14 cellular contexts compared by ENCODE assay signal in genomic region chr7:116674508-116675173, GRCh38. TPM values are rescaled to one million over a fixed set of nuclear protein-coding genes. Genes with fewer than 3 reads are reported as not detected.
DNase-seq lines count a peak whose midpoint lies in the region; ATAC-seq and TF ChIP-seq lines count a peak whose summit lies in the region.
"Had no signal": no experiment of that assay in that cellular context is flagged by ENCODE, and none has a peak within 500 bp of the region (broad histone marks: within the 10 kb centered on the region; RNA-seq: fewer than 3 reads in every experiment).

No MANE protein-coding gene starts in this region.

- H3K9me2 ChIP-seq in PC-3 (replicated peaks; ENCODE audit: low read length), result no peaks in the 10 kb centered on the region

- peak overlapping the region; percentile 85 for H3K4me2 ChIP-seq in PC-3 (ENCODE audit: low read length)

- intact Hi-C loops in PC-3 (cut with micrococcal nuclease) (loop anchor here (1.0 to 10.0 kb wide), 4 partner anchors 18 to 150 kb away; partner anchors contain the start of gene CAV1), left colon (cut with DNase I, micrococcal nuclease) (no loop called here), left ventricle myocardium superior (cut with micrococcal nuclease) (no loop called here)

- POLR2A ChIA-PET in PC-3 (lab: Charles Lee; ENCODE audit: unreplicated experiment), result interaction anchor here (0.5 to 0.8 kb wide), 4 partner anchors 34 to 1950 kb away, joined by 3 to 4 read pairs (median 4); no protein-coding TSS in a partner anchor

- H3K9me3 ChIP-seq in PC-3 (ENCODE audit: low read length), result no peaks in the 10 kb centered on the region

- peak overlapping the region; percentile 25; the same call in 1 of the 2 replicates for H2AFZ ChIP-seq in PC-3 (ENCODE audit: low read length)

- peaks cover 50% of the 10 kb centered on the region for H3K4me1 ChIP-seq in PC-3 (ENCODE audit: insufficient read depth, low read length)

- H3K27ac ChIP-seq in PC-3 (ENCODE audit: low read length) (peak overlapping the region; percentile 93), epithelial cell of prostate (peak overlapping the region; percentile 91)

- H3K4me3 ChIP-seq in PC-3 (ENCODE audit: low read length), result peak overlapping the region; percentile 99

- ATAC-seq in PC-3, result peak; percentile 21
- no peak for ATAC-seq in left colon
- ATAC-seq in left ventricle myocardium superior, result no peak
- ATAC-seq: naive thymus-derived CD4-positive, alpha-beta T cell had no signal

- H3K4me3 Mint-ChIP-seq in osteocyte (ENCODE audit: unreplicated experiment), result peak overlapping the region; percentile 88
- H3K4me3 Mint-ChIP-seq: activated CD4-positive, alpha-beta T cell treated with anti-CD3 and anti-CD28 coated beads, Interleukin-2, amount 10 ng/mL, durations not matched to agents 24 days and 14 days; activated naive CD4-positive, alpha-beta T cell treated with anti-CD3 and anti-CD28 coated beads, Interleukin-2, amount 10 ng/mL, durations not matched to agents 7 days and 5 days; naive thymus-derived CD4-positive, alpha-beta T cell had no signal

- CTCF ChIA-PET in PC-3 (lab: Charles Lee), result interaction anchor here (0.6 to 1.2 kb wide), 3 partner anchors 33 to 93 kb away, joined by 3 to 5 read pairs (median 3); no protein-coding TSS in a partner anchor

- H3K27me3 Mint-ChIP-seq in osteocyte (ENCODE audit: unreplicated experiment), result no peaks in the 10 kb centered on the region

- H3K36me3 ChIP-seq in PC-3 (ENCODE audit: low read depth, low read length), result no peaks in the 10 kb centered on the region

- TSS peak; percentile 82 for BruUV-seq in PC-3 (replicated peaks; lab: Mats Ljungman, UMichigan)

- peak overlapping the region; percentile 89 for H3K27ac Mint-ChIP-seq in osteocyte (ENCODE audit: unreplicated experiment)
- H3K27ac Mint-ChIP-seq: activated CD4-positive, alpha-beta T cell treated with anti-CD3 and anti-CD28 coated beads, Interleukin-2, amount 10 ng/mL, durations not matched to agents 24 days and 14 days; activated naive CD4-positive, alpha-beta T cell treated with anti-CD3 and anti-CD28 coated beads, Interleukin-2, amount 10 ng/mL, durations not matched to agents 7 days and 5 days; naive thymus-derived CD4-positive, alpha-beta T cell had no signal

- no peaks in the 10 kb centered on the region for H3K36me3 Mint-ChIP-seq in osteocyte (ENCODE audit: unreplicated experiment)
- H3K36me3 Mint-ChIP-seq: activated naive CD4-positive, alpha-beta T cell treated with anti-CD3 and anti-CD28 coated beads, Interleukin-2, amount 10 ng/mL, durations not matched to agents 7 days and 5 days; naive thymus-derived CD4-positive, alpha-beta T cell had no signal

- peaks cover 5% of the 10 kb centered on the region; the same call in 1 of the 2 replicates for H4K20me1 ChIP-seq in PC-3 (ENCODE audit: low read length)

- TF ChIP-seq CTCF in PC-3 (conservative IDR thresholded peaks at IDR 0.05; ENCODE audit: low read depth, low read length) (no peak), osteocyte (IDR thresholded peaks at IDR 0.05) (no peak)

- H3K4me1 Mint-ChIP-seq in osteocyte (ENCODE audit: unreplicated experiment), result peaks cover 57% of the 10 kb centered on the region

- peak overlapping the region; percentile 89 for H3K9ac ChIP-seq in PC-3 (ENCODE audit: low read length)

- no peaks in the 10 kb centered on the region for H3F3A ChIP-seq in PC-3 (ENCODE audit: low read length, unreplicated experiment)

- no peaks in the 10 kb centered on the region for H3K27me3 ChIP-seq in PC-3 (ENCODE audit: low read length)

- no peaks in the 10 kb centered on the region for H3K9me3 Mint-ChIP-seq in osteocyte (ENCODE audit: unreplicated experiment)
- H3K9me3 Mint-ChIP-seq: activated naive CD4-positive, alpha-beta T cell treated with anti-CD3 and anti-CD28 coated beads, Interleukin-2, amount 10 ng/mL, durations not matched to agents 7 days and 5 days had no signal

- DNase-seq in Daoy (ENCODE audit: low read depth), result peak; percentile 77
- DNase-seq in PC-3, result peak; percentile 93
- DNase-seq in epithelial cell of prostate (ENCODE audit: low read depth, low spot score), result no peak
- DNase-seq in osteocyte (ENCODE audit: extremely low spot score, unreplicated experiment), result no peak
- no peak for DNase-seq in activated CD4-positive, alpha-beta T cell treated with anti-CD3 and anti-CD28 coated beads for 48 hours
- no peak for DNase-seq in left colon
- no peak for DNase-seq in left ventricle myocardium superior
- DNase-seq in NCI-H526 (lab: John Stamatoyannopoulos, UW), result no peak
- DNase-seq: activated CD4-positive, alpha-beta T cell treated with anti-CD3 and anti-CD28 coated beads, Interleukin-2, amount 10 ng/mL, durations not matched to agents 24 days and 14 days; activated naive CD4-positive, alpha-beta T cell treated with anti-CD3 and anti-CD28 coated beads, Interleukin-2, amount 10 ng/mL, durations not matched to agents 7 days and 5 days; dorsolateral prefrontal cortex; naive thymus-derived CD4-positive, alpha-beta T cell; stimulated activated CD4-positive, alpha-beta T cell treated with anti-CD3 and anti-CD28 coated beads, Interleukin-1b, Interleukin-23, amount 100 ng/mL, for 48 hours; stimulated activated naive CD4-positive, alpha-beta T cell treated with Interleukin-2 at 50 U/mL for 16 hours had no signal

- peaks cover 74% of the 10 kb centered on the region for H3K79me2 ChIP-seq in PC-3 (ENCODE audit: low read length)

RNA-seq across cellular contexts. Expression of gene MET, which starts 2.6 kb away (rescaled TPM):
- total RNA-seq in Daoy (2014; rRNA removed; shearing (Covaris generic)), result 191 and 209 TPM in 2 replicates
- total RNA-seq in PC-3 (2014; rRNA removed) (109 and 118 TPM in 2 replicates), osteocyte (55.4 and 59.4 TPM in 2 replicates), left colon (10 to 100 TPM; 41.2 TPM), left ventricle myocardium superior (20.0 TPM)

Comparison
In these comparisons a context has a peak if more than half of its experiments do, and no peak if none do; other contexts are left out.
1. DNase-seq: peak in Daoy (single experiment) and PC-3 (single experiment); none in epithelial cell of prostate (single experiment), osteocyte (single experiment), activated CD4-positive, alpha-beta T cell treated with anti-CD3 and anti-CD28 coated beads for 48 hours (single experiment), left colon (0 of 2), left ventricle myocardium superior (single experiment) and NCI-H526 (0 of 2).